In genomic region chr9:34993502-34994428, GRCh38 we compare ENCODE assay signal across 8 cellular contexts. TPM values are rescaled to one million over a fixed set of nuclear protein-coding genes. Genes with fewer than 3 reads are reported as not detected.
A peak's percentile ranks its signal among the peaks of the same experiment; 100 is the strongest.
DNase-seq lines count a peak whose midpoint lies in the region; FAIRE-seq and TF ChIP-seq lines count a peak whose summit lies in the region.

No MANE protein-coding gene starts in this region.

- H3K36me3 ChIP-seq in mammary epithelial cell (ENCODE audit: insufficient read depth, low read length): peaks cover 4% of the 10 kb centered on the region
- H3K36me3 ChIP-seq in astrocyte (ENCODE audit: insufficient read depth, low read length): peaks cover 7% of the 10 kb centered on the region
- peaks cover 36% of the 10 kb centered on the region for H3K36me3 ChIP-seq in iPS-18a (ENCODE audit: control insufficient read depth, low read depth, low read length)

- H3K27me3 Mint-ChIP-seq in MCF 10A (ENCODE audit: insufficient read depth, unreplicated experiment) (no peaks in the 10 kb centered on the region), astrocyte (ENCODE audit: low read depth, unreplicated experiment) (no peaks in the 10 kb centered on the region)
- no peaks in the 10 kb centered on the region for H3K27me3 Mint-ChIP-seq in stimulated activated naive CD8-positive, alpha-beta T cell treated with anti-CD3 and anti-CD28 coated beads, Interleukin-15, Interleukin-2, amounts not matched to agents 100 ng/mL and 50 ng/mL, for 24 hours

- H3K4me3 Mint-ChIP-seq in MCF 10A (ENCODE audit: unreplicated experiment) (no peak overlapping the region), astrocyte (ENCODE audit: unreplicated experiment) (peak overlapping the region; percentile 62)
- peak overlapping the region; percentile 0 for H3K4me3 Mint-ChIP-seq in stimulated activated naive CD8-positive, alpha-beta T cell treated with anti-CD3 and anti-CD28 coated beads, Interleukin-15, Interleukin-2, amounts not matched to agents 100 ng/mL and 50 ng/mL, for 24 hours

- H3K79me2 ChIP-seq in mammary epithelial cell (ENCODE audit: insufficient read depth, low read length) (no peaks in the 10 kb centered on the region), astrocyte (ENCODE audit: insufficient read depth, low read length) (no peaks in the 10 kb centered on the region)

- H3K9ac ChIP-seq in mammary epithelial cell (ENCODE audit: insufficient read depth, low read length): no peak overlapping the region
- H3K9ac ChIP-seq in astrocyte (ENCODE audit: low read length): peak overlapping the region; percentile 72
- peak overlapping the region; percentile 16 for H3K9ac ChIP-seq in iPS-18a (ENCODE audit: low read length)

- H3K27ac Mint-ChIP-seq in MCF 10A (ENCODE audit: low read depth, unreplicated experiment): peak overlapping the region; percentile 72
- H3K27ac Mint-ChIP-seq in astrocyte (ENCODE audit: unreplicated experiment): peak overlapping the region; percentile 92
- peak overlapping the region; percentile 91 for H3K27ac Mint-ChIP-seq in stimulated activated naive CD8-positive, alpha-beta T cell treated with anti-CD3 and anti-CD28 coated beads, Interleukin-15, Interleukin-2, amounts not matched to agents 100 ng/mL and 50 ng/mL, for 24 hours

- H3K4me2 ChIP-seq in mammary epithelial cell (ENCODE audit: insufficient read depth, low read depth, low read length): no peak overlapping the region
- peak overlapping the region; percentile 76 for H3K4me2 ChIP-seq in astrocyte (ENCODE audit: low read length)

- intact Hi-C loops in MCF 10A (cut with micrococcal nuclease): loop anchor here (1.0 to 10.0 kb wide), 2 partner anchors 61 to 93 kb away; no protein-coding TSS in a partner anchor
- intact Hi-C loops in mammary epithelial cell (cut with micrococcal nuclease): loop anchor here (1.0 to 5.0 kb wide), 7 partner anchors 79 to 484 kb away; partner anchors contain the start of genes PIGO and VCP

- no peaks in the 10 kb centered on the region for H4K20me1 ChIP-seq in mammary epithelial cell (ENCODE audit: insufficient read depth, low read length)
- H4K20me1 ChIP-seq in astrocyte (ENCODE audit: insufficient read depth, low read length): peaks cover 9% of the 10 kb centered on the region

- TF ChIP-seq CTCF in MCF 10A (IDR thresholded peaks at IDR 0.05; ENCODE audit: unreplicated experiment): no peak
- TF ChIP-seq CTCF in mammary epithelial cell (conservative IDR thresholded peaks at IDR 0.05 in 1 of 2, IDR thresholded peaks at IDR 0.05 in 1 of 2; ENCODE audit: extremely low read depth in 1 of 2, insufficient read depth in 1 of 2, low read depth in 1 of 2, low read length in 2 of 2): no peak
- no peak for TF ChIP-seq CTCF in astrocyte (IDR thresholded peaks at IDR 0.05; ENCODE audit: insufficient read depth, low read depth, low read length)

- POLR2A ChIA-PET in MCF 10A (lab: Yijun Ruan, JAX): interaction anchor here (0.7 to 2.6 kb wide), 4 partner anchors 22 to 94 kb away, joined by 3 to 18 read pairs (median 6); partner anchors contain the start of gene VCP

- H3K9me3 ChIP-seq in mammary epithelial cell (replicated peaks; ENCODE audit: insufficient read depth, low read length): no peaks in the 10 kb centered on the region
- H3K9me3 ChIP-seq in astrocyte (ENCODE audit: insufficient read depth, low read depth, low read length): no peaks in the 10 kb centered on the region
- no peaks in the 10 kb centered on the region for H3K9me3 ChIP-seq in iPS-18a (ENCODE audit: control insufficient read depth, low read depth, low read length)

- CTCF ChIA-PET in MCF 10A (lab: Yijun Ruan, JAX) (interaction anchor here (0.5 to 7.5 kb wide), 27 partner anchors 9 to 438 kb away, joined by 3 to 76 read pairs (median 4); a partner anchor contains a TSS), mammary epithelial cell (lab: Charles Lee; ENCODE audit: low non-redundant PET) (interaction anchor here (0.5 to 1.2 kb wide), 5 partner anchors 64 to 518 kb away, joined by 3 to 7 read pairs (median 5); partner anchors contain the start of gene VCP)

- FAIRE-seq in astrocyte (lab: Jason Lieb, UNC) (no peak), HTR-8/SVneo (lab: Jason Lieb, UNC) (no peak)

- H3K4me1 Mint-ChIP-seq in MCF 10A (ENCODE audit: insufficient read depth, unreplicated experiment) (peaks cover 39% of the 10 kb centered on the region), astrocyte (ENCODE audit: low read depth, unreplicated experiment) (peaks cover 62% of the 10 kb centered on the region)
- peaks cover 69% of the 10 kb centered on the region for H3K4me1 Mint-ChIP-seq in stimulated activated naive CD8-positive, alpha-beta T cell treated with anti-CD3 and anti-CD28 coated beads, Interleukin-15, Interleukin-2, amounts not matched to agents 100 ng/mL and 50 ng/mL, for 24 hours (ENCODE audit: low read depth)

- H3K4me1 ChIP-seq in mammary epithelial cell (ENCODE audit: insufficient read depth, low read length) (peaks cover 38% of the 10 kb centered on the region), astrocyte (ENCODE audit: insufficient read depth, low read length) (peaks cover 60% of the 10 kb centered on the region), iPS-18a (ENCODE audit: control insufficient read depth, low read depth, low read length) (peaks cover 38% of the 10 kb centered on the region)

- in situ Hi-C loops in mammary epithelial cell (cut with MboI; ENCODE audit: low sequenced_read_pairs in 2 of 2): no loop called here

- H3K9me3 Mint-ChIP-seq in MCF 10A (ENCODE audit: unreplicated experiment) (no peaks in the 10 kb centered on the region), astrocyte (ENCODE audit: unreplicated experiment) (no peaks in the 10 kb centered on the region)
- H3K9me3 Mint-ChIP-seq in stimulated activated naive CD8-positive, alpha-beta T cell treated with anti-CD3 and anti-CD28 coated beads, Interleukin-15, Interleukin-2, amounts not matched to agents 100 ng/mL and 50 ng/mL, for 24 hours: no peaks in the 10 kb centered on the region

- 42% methylated on average over 3 of the region's 10 CpGs for WGBS in mammary epithelial cell (ENCODE audit: low coverage, missing lambda C conversion rate)

- H3K27ac ChIP-seq in mammary epithelial cell (ENCODE audit: insufficient read depth, low read depth, low read length): no peak overlapping the region
- peak overlapping the region; percentile 92 for H3K27ac ChIP-seq in astrocyte (ENCODE audit: low read depth, low read length)
- H3K27ac ChIP-seq in iPS-18a (ENCODE audit: low read length): no peak overlapping the region

- H3K36me3 Mint-ChIP-seq in MCF 10A (ENCODE audit: insufficient read depth, unreplicated experiment) (peaks cover 6% of the 10 kb centered on the region), astrocyte (ENCODE audit: low read depth, unreplicated experiment) (peaks cover 24% of the 10 kb centered on the region)
- H3K36me3 Mint-ChIP-seq in stimulated activated naive CD8-positive, alpha-beta T cell treated with anti-CD3 and anti-CD28 coated beads, Interleukin-15, Interleukin-2, amounts not matched to agents 100 ng/mL and 50 ng/mL, for 24 hours (ENCODE audit: low read depth): peaks cover 20% of the 10 kb centered on the region

- no peaks in the 10 kb centered on the region for H3K27me3 ChIP-seq in mammary epithelial cell (ENCODE audit: insufficient read depth, low read length)
- H3K27me3 ChIP-seq in astrocyte (ENCODE audit: insufficient read depth, low read length): no peaks in the 10 kb centered on the region
- H3K27me3 ChIP-seq in iPS-18a (ENCODE audit: control insufficient read depth, insufficient read depth, low read length): no peaks in the 10 kb centered on the region

- dilution Hi-C loops in mammary epithelial cell (cut with HindIII; ENCODE audit: low sequenced_read_pairs): no loop called here

- BruUV-seq in MCF 10A (replicated peaks; lab: Mats Ljungman, UMichigan): no TSS peak
- no TSS peak for BruUV-seq in mammary epithelial cell (replicated peaks; lab: Mats Ljungman, UMichigan)

- no peak overlapping the region for H3K4me3 ChIP-seq in mammary epithelial cell (replicated peaks in 1 of 3; ENCODE audit: insufficient read depth in 1 of 3, low read depth in 2 of 3, low read length in 3 of 3)
- H3K4me3 ChIP-seq in astrocyte (ENCODE audit: insufficient read depth, low read depth, low read length): no peak overlapping the region
- peak overlapping the region; percentile 18 for H3K4me3 ChIP-seq in iPS-18a (ENCODE audit: low read length)

- H2AFZ ChIP-seq in mammary epithelial cell (ENCODE audit: low read depth, low read length) (no peak overlapping the region), astrocyte (ENCODE audit: low read depth, low read length) (peak overlapping the region; percentile 12)

- peak; percentile 63 for DNase-seq in MCF 10A (ENCODE audit: unreplicated experiment)
- DNase-seq in mammary epithelial cell: no peak
- DNase-seq in astrocyte (ENCODE audit: low read depth): peak; percentile 73
- no peak for DNase-seq in HTR-8/SVneo (ENCODE audit: insufficient read length, low spot score)
- no peak for DNase-seq in stimulated activated CD4-positive, alpha-beta T cell treated with anti-CD3 and anti-CD28 coated beads, Interleukin-2, amount 100 ng/mL, for 48 hours
- no peak for DNase-seq in NOMO-1 treated with dmso at 0.1 percent for 144 hours (lab: John Stamatoyannopoulos, UW; ENCODE audit: unreplicated experiment)

RNA-seq across cellular contexts. Expression of gene DNAJB5, which starts 4.2 kb away (rescaled TPM):
- total RNA-seq in MCF 10A (2022) (2.2 and 2.9 TPM in 2 replicates), mammary epithelial cell (10 to 100 TPM in 1 of 2 donors, 1 to 10 TPM in 1; 8.4 to 10.0 TPM), astrocyte (27.3 and 27.8 TPM in 2 replicates)
- 3.4 TPM for polyA plus RNA-seq in mammary epithelial cell
- polyA minus RNA-seq in mammary epithelial cell: 3.9 TPM

RNA-seq across cellular contexts. Expression of gene PHF24, which starts 35.7 kb away (rescaled TPM):
- total RNA-seq in MCF 10A (2022): not detected in 2 replicates
- under 1 TPM; under 0.01 to 0.24 TPM for total RNA-seq in mammary epithelial cell
- polyA plus RNA-seq in mammary epithelial cell: 0.07 TPM
- not detected for polyA minus RNA-seq in mammary epithelial cell
- 0.07 and 0.16 TPM in 2 replicates for total RNA-seq in astrocyte

Comparison
In these comparisons a context has a peak if more than half of its experiments do, and no peak if none do; other contexts are left out.
1. DNase-seq: peak in MCF 10A (single experiment) and astrocyte (single experiment); none in mammary epithelial cell (single experiment), HTR-8/SVneo (single experiment), stimulated activated CD4-positive, alpha-beta T cell treated with anti-CD3 and anti-CD28 coated beads, Interleukin-2, amount 100 ng/mL, for 48 hours (0 of 2) and NOMO-1 treated with dmso at 0.1 percent for 144 hours (single experiment).
2. Peak in every context shown above with its lines, with median percentiles within 50 percentile points of each other: H3K27ac Mint-ChIP-seq.